In the genomic region with DNA sequence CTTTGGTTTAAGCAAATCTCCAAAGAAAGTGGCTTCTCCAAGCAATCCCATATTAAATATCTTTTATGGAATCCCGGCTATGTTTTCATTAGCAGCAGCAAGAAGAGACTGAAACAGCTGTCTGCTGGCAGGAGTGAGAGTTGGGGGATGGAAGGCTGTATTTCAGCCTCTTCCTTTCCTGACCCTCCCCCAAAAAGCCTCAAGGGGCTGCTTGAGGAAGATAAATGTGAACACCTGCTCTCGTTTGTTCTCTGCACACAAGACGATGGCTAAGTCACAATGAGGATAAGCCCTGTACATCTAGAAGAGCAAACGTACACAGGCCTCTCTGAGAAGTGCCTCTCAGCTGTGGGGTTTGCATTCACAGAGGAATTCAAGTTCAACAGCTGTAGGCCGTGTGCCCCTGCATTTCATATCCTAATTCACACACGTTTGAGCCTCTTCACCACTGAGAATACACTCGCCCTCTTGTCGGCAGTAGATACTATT, we compare ENCODE assay signal across 8 cellular contexts. TPM values are rescaled to one million over a fixed set of nuclear protein-coding genes. Genes with fewer than 3 reads are reported as not detected.
DNase-seq lines count a peak whose midpoint lies in the region; ATAC-seq, FAIRE-seq and TF ChIP-seq lines count a peak whose summit lies in the region.

No MANE protein-coding gene starts in this region.

- H3K9me3 ChIP-seq in adrenal gland (replicated peaks in 1 of 3): no peaks in the 10 kb centered on the region

- H3K27me3 ChIP-seq in adrenal gland: no peaks in the 10 kb centered on the region

- WGBS in adrenal gland, 4 donors: 60 to 66% (median 63%) methylated on average over 8 of the region's 8 CpGs

- peak; percentile 97 for FAIRE-seq in GM12891 (lab: Jason Lieb, UNC)

- H3K27ac ChIP-seq in adrenal gland: no peak overlapping the region

- no peaks in the 10 kb centered on the region for H3K4me1 ChIP-seq in adrenal gland (replicated peaks in 1 of 2)

- peak; percentile 47 for ATAC-seq in HG02610 (IDR thresholded peaks at IDR 0.05; ENCODE audit: unreplicated experiment)

- H3K4me3 ChIP-seq in adrenal gland: no peak overlapping the region

- no peak for TF ChIP-seq CTCF in adrenal gland (IDR thresholded peaks at IDR 0.05)

- TF ChIP-seq POLR2A in GM12891 (IDR thresholded peaks at IDR 0.05; ENCODE audit: low read depth, low read length) (no peak), adrenal gland (IDR thresholded peaks at IDR 0.05) (no peak)

- intact Hi-C loops in adrenal gland (cut with DNase I): no loop called here

- DNase-seq in GM12891 (ENCODE audit: insufficient read length, low spot score) (no peak), NCI-H2227 treated with DMSO at 0.1 percent for 48 hours (lab: John Stamatoyannopoulos, UW) (peak; percentile 80), left kidney (ENCODE audit: low read depth, low spot score) (peak; percentile 80), adrenal gland (no peak), amygdala (lab: John Stamatoyannopoulos, UW) (no peak), SIG-M5 treated with dmso at 0.1 percent for 504 hours (lab: John Stamatoyannopoulos, UW; ENCODE audit: unreplicated experiment) (no peak), GM19240 (ENCODE audit: insufficient read length, low spot score) (no peak)

- H3K36me3 ChIP-seq in adrenal gland (replicated peaks in 1 of 2): no peaks in the 10 kb centered on the region

TF ChIP-seq in GM12891, 5 proteins besides CTCF, POLR2A, EP300 and RAD21:
- TF ChIP-seq POU2F2 (IDR thresholded peaks at IDR 0.05; ENCODE audit: low read depth, low read length) (no peak), POLR2AphosphoS5 (IDR thresholded peaks at IDR 0.05; ENCODE audit: low read depth, low read length) (no peak), SPI1 (IDR thresholded peaks at IDR 0.05; ENCODE audit: low read depth, low read length) (no peak), TAF1 (IDR thresholded peaks at IDR 0.05; ENCODE audit: low read depth, low read length) (no peak), PAX5 (IDR thresholded peaks at IDR 0.05; ENCODE audit: insufficient read depth, low read length, severe bottlenecking) (no peak)

RNA-seq across cellular contexts. Expression of a gene that starts 16.3 kb away (rescaled TPM):
- polyA plus RNA-seq in GM12891 (2012; ENCODE audit: low read depth, missing spikeins): 20.5 TPM
- total RNA-seq in adrenal gland: 10 to 100 TPM in 1 of 8 donors, 1 to 10 TPM in 7; 2.6 to 16.2 (median 4.3) TPM
- polyA plus RNA-seq in adrenal gland: 1 to 10 TPM; 1.7 to 4.3 (median 2.3) TPM

Comparison
In these comparisons a context has a peak if more than half of its experiments do, and no peak if none do; other contexts are left out.
1. DNase-seq: peak in NCI-H2227 treated with DMSO at 0.1 percent for 48 hours (single experiment) and left kidney (single experiment); none in GM12891 (single experiment), adrenal gland (0 of 7), amygdala (0 of 56), SIG-M5 treated with dmso at 0.1 percent for 504 hours (single experiment) and GM19240 (single experiment).